ENCODE assay signal across 27 cellular contexts in the genomic region with DNA sequence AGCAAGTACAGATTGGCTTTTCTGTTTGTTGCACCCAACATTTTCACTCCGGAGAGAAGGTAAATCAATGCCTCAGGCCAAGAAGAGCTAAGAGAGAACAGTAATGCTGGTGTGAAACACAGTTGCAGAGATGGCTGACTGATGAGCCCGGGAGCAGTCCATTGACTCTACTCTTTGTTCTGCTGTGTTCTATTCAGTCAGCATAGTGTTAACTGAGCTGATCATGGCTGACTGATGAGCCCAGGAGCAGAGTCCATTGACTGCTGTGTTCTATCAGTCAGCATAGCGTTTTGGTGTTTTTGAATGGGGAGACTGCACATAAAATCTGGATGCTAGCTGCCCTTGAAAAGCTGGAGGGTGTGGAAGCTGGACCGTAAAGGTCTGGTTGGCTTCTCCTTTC.
"Had no signal": no experiment of that assay in that cellular context is flagged by ENCODE, and none has a peak within 500 bp of the region (broad histone marks: within the 10 kb centered on the region; RNA-seq: fewer than 3 reads in every experiment).

No MANE protein-coding gene starts in this region.

- H3K27ac Mint-ChIP-seq: dendritic cell treated with granulocyte-macrophage colony-stimulating factor and Interleukin-4, amounts not matched to agents 40 ng/mL and 50 ng/mL, for 4 days; effector memory CD8-positive, alpha-beta T cell; endodermal cell had no signal

- DNase-seq: colonic mucosa; cortex of kidney; dermis blood vessel endothelial cell; dorsolateral prefrontal cortex; effector CD4-positive, alpha-beta T cell; effector CD8-positive, alpha-beta T cell; effector memory CD4-positive, alpha-beta T cell; effector memory CD8-positive, alpha-beta T cell; endodermal cell; erythroblast; esophagus squamous epithelium; foreskin fibroblast; foreskin keratinocyte; foreskin melanocyte; gastrocnemius medialis; glutamatergic neuron; head of caudate nucleus; heart left ventricle had no signal

- H3K4me1 ChIP-seq: colonic mucosa, esophagus squamous epithelium, foreskin keratinocyte, gastrocnemius medialis, gastroesophageal sphincter had no signal

- H3K27me3 Mint-ChIP-seq: dendritic cell treated with granulocyte-macrophage colony-stimulating factor and Interleukin-4, amounts not matched to agents 40 ng/mL and 50 ng/mL, for 4 days; effector memory CD8-positive, alpha-beta T cell had no signal

- H3K9me3 Mint-ChIP-seq: dendritic cell treated with granulocyte-macrophage colony-stimulating factor and Interleukin-4, amounts not matched to agents 40 ng/mL and 50 ng/mL, for 4 days; effector memory CD8-positive, alpha-beta T cell had no signal

- ATAC-seq: effector memory CD8-positive, alpha-beta T cell; esophagus mucosa; foreskin keratinocyte; gastrocnemius medialis; gastroesophageal sphincter; heart left ventricle had no signal

- H3K36me3 ChIP-seq: colonic mucosa, esophagus squamous epithelium, gastrocnemius medialis, gastroesophageal sphincter, heart left ventricle had no signal

- H3K9me3 ChIP-seq: colonic mucosa, esophagus squamous epithelium, gastrocnemius medialis, gastroesophageal sphincter had no signal

- H3K27me3 ChIP-seq: colonic mucosa, esophagus squamous epithelium, foreskin keratinocyte, gastrocnemius medialis, gastroesophageal sphincter, heart left ventricle had no signal

- H3K4me3 Mint-ChIP-seq: dendritic cell treated with granulocyte-macrophage colony-stimulating factor and Interleukin-4, amounts not matched to agents 40 ng/mL and 50 ng/mL, for 4 days; effector memory CD8-positive, alpha-beta T cell; endodermal cell had no signal

- H3K27ac ChIP-seq: colonic mucosa, coronary artery, dorsolateral prefrontal cortex, epithelial cell of prostate, esophagus squamous epithelium, foreskin keratinocyte, gastrocnemius medialis, gastroesophageal sphincter, heart left ventricle had no signal

- H3K4me3 ChIP-seq: colonic mucosa, coronary artery, dorsolateral prefrontal cortex, esophagus squamous epithelium, gastrocnemius medialis, gastroesophageal sphincter, heart left ventricle had no signal

- H3K4me1 Mint-ChIP-seq: endodermal cell had no signal

- FAIRE-seq: colon, endometrium, endothelial cell of umbilical vein, frontal cortex had no signal
